ENCODE assay signal across 21 cellular contexts in the genomic region with DNA sequence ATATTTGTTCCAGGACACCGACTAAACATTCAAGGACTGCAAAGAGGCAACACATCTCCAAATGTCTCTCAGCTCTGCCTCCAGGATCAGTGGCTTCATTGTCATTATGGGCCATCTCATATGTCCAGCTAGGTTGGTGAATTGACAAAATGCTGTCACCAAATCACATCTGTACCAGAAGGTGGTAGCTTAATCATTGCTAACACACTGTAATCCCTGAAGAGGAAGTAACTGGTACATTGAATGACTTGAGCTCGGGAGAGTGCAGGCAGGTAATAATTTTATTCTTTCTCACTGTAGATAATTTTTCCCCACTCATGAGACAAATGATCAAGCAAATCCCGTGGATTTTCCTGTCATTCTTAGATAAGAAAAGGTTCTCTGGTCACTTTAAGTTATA.
DNase-seq lines count a peak whose midpoint lies in the region; ATAC-seq and TF ChIP-seq lines count a peak whose summit lies in the region.
"Had no signal": no experiment of that assay in that cellular context is flagged by ENCODE, and none has a peak within 500 bp of the region (broad histone marks: within the 10 kb centered on the region; RNA-seq: fewer than 3 reads in every experiment).

No MANE protein-coding gene starts in this region.

- H3K36me3 ChIP-seq in Karpas-422 (ENCODE audit: insufficient read depth, low read length) = no peaks in the 10 kb centered on the region
- no peaks in the 10 kb centered on the region for H3K36me3 ChIP-seq in osteoblast (ENCODE audit: insufficient read depth, low read length)

- no peak overlapping the region for H3K27ac ChIP-seq in Karpas-422 (ENCODE audit: low read length)
- H3K27ac ChIP-seq in osteoblast (ENCODE audit: low read depth, low read length) = no peak overlapping the region
- H3K27ac ChIP-seq: BLaER1 treated with 17β-estradiol and CSF1 and Interleukin-3, amounts not matched to agents 10 nM and 100 nM; KMS-11 had no signal

- H3K4me1 ChIP-seq in Karpas-422 (ENCODE audit: low read length) = peaks cover 8% of the 10 kb centered on the region
- H3K4me1 ChIP-seq in osteoblast (ENCODE audit: insufficient read depth, low read length) = no peaks in the 10 kb centered on the region
- H3K4me1 ChIP-seq: BLaER1 treated with 17β-estradiol and CSF1 and Interleukin-3, amounts not matched to agents 10 nM and 100 nM; Caco-2 had no signal

- ATAC-seq in GM18498 (IDR thresholded peaks at IDR 0.05; ENCODE audit: unreplicated experiment) (no peak), GM18517 (IDR thresholded peaks at IDR 0.05; ENCODE audit: unreplicated experiment) (no peak)

- DNase-seq in NOMO-1 treated with DMSO at 0.1 percent for 48 hours (lab: John Stamatoyannopoulos, UW; ENCODE audit: unreplicated experiment) (peak; percentile 4), NOMO-1 treated with dmso at 0.1 percent for 144 hours (lab: John Stamatoyannopoulos, UW; ENCODE audit: unreplicated experiment) (no peak), Karpas-422 (peak; percentile 44), kidney tubule cell (ENCODE audit: low spot score) (peak; percentile 22), osteoblast (ENCODE audit: insufficient read length, low spot score, missing footprints) (no peak)
- DNase-seq: 8988T; Caco-2; CD4-positive, alpha-beta memory T cell; DMS79 treated with DMSO at 0.1 percent for 48 hours; H7; HFFc6; IMR-90; NCI-H1694; NCI-H2081 treated with DMSO at 0.1 percent for 48 hours; NCI-H2171 treated with DMSO at 0.1 percent for 48 hours; NCI-H446; NCI-H526 treated with DMSO at 0.1 percent for 48 hours had no signal

- H3K4me3 ChIP-seq in Karpas-422 (ENCODE audit: low read length) (no peak overlapping the region), osteoblast (ENCODE audit: insufficient read depth, low read length) (no peak overlapping the region)
- H3K4me3 ChIP-seq: BLaER1 treated with 17β-estradiol and CSF1 and Interleukin-3, amounts not matched to agents 10 nM and 100 nM had no signal

- H4K20me1 ChIP-seq in Karpas-422 (ENCODE audit: insufficient read depth, low read depth, low read length) (no peaks in the 10 kb centered on the region), osteoblast (ENCODE audit: insufficient read depth, low read length) (no peaks in the 10 kb centered on the region)
- H4K20me1 ChIP-seq: BLaER1 treated with 17β-estradiol and CSF1 and Interleukin-3, amounts not matched to agents 10 nM and 100 nM had no signal

- no peak for TF ChIP-seq CTCF in osteoblast (IDR thresholded peaks at IDR 0.05; ENCODE audit: extremely low read depth, low read depth, low read length)

- no peaks in the 10 kb centered on the region for H3K9me3 ChIP-seq in Karpas-422 (ENCODE audit: low read length)
- H3K9me3 ChIP-seq in osteoblast (ENCODE audit: low read depth, low read length) = no peaks in the 10 kb centered on the region
- H3K9me3 ChIP-seq: Caco-2 had no signal

- no peak overlapping the region for H3K9ac ChIP-seq in Karpas-422 (ENCODE audit: low read length)
- H3K9ac ChIP-seq: BLaER1 treated with 17β-estradiol and CSF1 and Interleukin-3, amounts not matched to agents 10 nM and 100 nM; KMS-11 had no signal

- H3K9me2 ChIP-seq in Karpas-422 (replicated peaks; ENCODE audit: insufficient read depth, low read length) = no peaks in the 10 kb centered on the region

- no peaks in the 10 kb centered on the region for H3K27me3 ChIP-seq in Karpas-422 (ENCODE audit: low read length)
- H3K27me3 ChIP-seq in osteoblast (ENCODE audit: insufficient read depth, low read length) = no peaks in the 10 kb centered on the region
- H3K27me3 ChIP-seq: BLaER1 treated with 17β-estradiol and CSF1 and Interleukin-3, amounts not matched to agents 10 nM and 100 nM had no signal

- no peak overlapping the region for H2AFZ ChIP-seq in Karpas-422 (ENCODE audit: low read length)
- no peak overlapping the region for H2AFZ ChIP-seq in osteoblast (ENCODE audit: low read length)

- no peaks in the 10 kb centered on the region for H3K79me2 ChIP-seq in Karpas-422 (ENCODE audit: low read length)
- H3K79me2 ChIP-seq in osteoblast (ENCODE audit: insufficient read depth, low read length) = no peaks in the 10 kb centered on the region

- H3K4me2 ChIP-seq in Karpas-422 (ENCODE audit: low read depth, low read length, poor library complexity, severe bottlenecking) (no peak overlapping the region), osteoblast (ENCODE audit: insufficient read depth, low read length) (no peak overlapping the region)
- H3K4me2 ChIP-seq: BLaER1 treated with 17β-estradiol and CSF1 and Interleukin-3, amounts not matched to agents 10 nM and 100 nM; KMS-11 had no signal

Comparison
In these comparisons a context has a peak if more than half of its experiments do, and no peak if none do; other contexts are left out.
1. DNase-seq: peak in NOMO-1 treated with DMSO at 0.1 percent for 48 hours (single experiment), Karpas-422 (single experiment) and kidney tubule cell (single experiment); none in NOMO-1 treated with dmso at 0.1 percent for 144 hours (single experiment) and osteoblast (single experiment).